ENCODE assay signal across 26 cellular contexts in genomic region chr14:52010173-52010693, GRCh38. TPM values are rescaled to one million over a fixed set of nuclear protein-coding genes. Genes with fewer than 3 reads are reported as not detected.
DNase-seq lines count a peak whose midpoint lies in the region; ATAC-seq, FAIRE-seq and TF ChIP-seq lines count a peak whose summit lies in the region.
"Had no signal": no experiment of that assay in that cellular context is flagged by ENCODE, and none has a peak within 500 bp of the region (broad histone marks: within the 10 kb centered on the region; RNA-seq: fewer than 3 reads in every experiment).

No MANE protein-coding gene starts in this region.

- H3K4me2 ChIP-seq in HepG2 (ENCODE audit: low read depth, low read length): no peak overlapping the region

- TF ChIP-seq CTCF in HepG2 (CRISPR knock-in tag; IDR thresholded peaks at IDR 0.05) (no peak), right lobe of liver (IDR thresholded peaks at IDR 0.05) (no peak), cardiac muscle cell (IDR thresholded peaks at IDR 0.05; ENCODE audit: low read depth, low read length) (no peak), thyroid gland (IDR thresholded peaks at IDR 0.05) (no peak), GM10266 (IDR thresholded peaks at IDR 0.05; ENCODE audit: control insufficient read depth, insufficient read depth, low read depth, missing control alignments) (no peak)

- H2AFZ ChIP-seq in HepG2 (ENCODE audit: low read length): no peak overlapping the region

- H3K9me3 ChIP-seq in HepG2 (ENCODE audit: low read length): no peaks in the 10 kb centered on the region
- no peaks in the 10 kb centered on the region for H3K9me3 ChIP-seq in right lobe of liver
- H3K9me3 ChIP-seq in cardiac muscle cell (ENCODE audit: low read depth): no peaks in the 10 kb centered on the region
- no peaks in the 10 kb centered on the region for H3K9me3 ChIP-seq in right cardiac atrium (ENCODE audit: control insufficient read depth, low read length)
- no peaks in the 10 kb centered on the region for H3K9me3 ChIP-seq in thyroid gland
- H3K9me3 ChIP-seq: Caco-2, SJSA1 had no signal

- H3K79me2 ChIP-seq in HepG2 (ENCODE audit: insufficient read depth, low read length): no peaks in the 10 kb centered on the region

- no peak overlapping the region for H3K4me3 ChIP-seq in HepG2 (replicated peaks in 1 of 3; ENCODE audit: insufficient read depth in 1 of 3, low read depth in 2 of 3, low read length in 3 of 3)
- no peak overlapping the region for H3K4me3 ChIP-seq in right lobe of liver
- H3K4me3 ChIP-seq in cardiac muscle cell: no peak overlapping the region
- H3K4me3 ChIP-seq in right cardiac atrium (ENCODE audit: low read length): no peak overlapping the region
- H3K4me3 ChIP-seq in thyroid gland (replicated peaks in 1 of 3): no peak overlapping the region
- H3K4me3 ChIP-seq: K562, SJSA1 had no signal

- DNase-seq in HepG2 (ENCODE audit: low spot score) (no peak), right lobe of liver (no peak), cardiac muscle cell (ENCODE audit: low read depth in 1 of 2, low spot score in 1 of 2) (peak in 1 of 2 donors; percentile 49), right cardiac atrium (no peak), thyroid gland (no peak), GM10266 (ENCODE audit: extremely low spot score) (no peak), NCI-H1417 (lab: John Stamatoyannopoulos, UW) (no peak), NCI-H2029 (lab: John Stamatoyannopoulos, UW) (no peak)
- DNase-seq: Caco-2; CD8-positive, alpha-beta T cell; DMS79 treated with DMSO at 0.1 percent for 48 hours; GF-D8; Kasumi-1; NCI-H1092 treated with DMSO at 0.1 percent for 48 hours; NCI-H1436 treated with DMSO at 0.1 percent for 48 hours; NCI-H187 treated with DMSO at 0.1 percent for 48 hours; NCI-H2107; NCI-H524 treated with DMSO at 0.1 percent for 48 hours; NCI-H774; NK-92 treated with Interleukin-12 subunit alpha and Interleukin-12 subunit beta, amount 100 ng/mL, for 24 hours; PC-3 had no signal

- BruUV-seq in HepG2 (replicated peaks; lab: Mats Ljungman, UMichigan): no TSS peak

- 0 out of 2 replicates have a peak, but pooled peaks cover 6% of the 10 kb centered on the region for H3K4me1 ChIP-seq in HepG2 (ENCODE audit: insufficient read depth, low read length)
- peaks cover 0 to 31% (median 6%) of the 10 kb centered on the region in 4 donors for H3K4me1 ChIP-seq in right lobe of liver
- peaks cover 66% of the 10 kb centered on the region for H3K4me1 ChIP-seq in cardiac muscle cell (ENCODE audit: low read depth)
- peaks cover 16% of the 10 kb centered on the region for H3K4me1 ChIP-seq in right cardiac atrium (ENCODE audit: control insufficient read depth, insufficient read depth, low read length)
- H3K4me1 ChIP-seq in thyroid gland: peaks cover 22 to 23% of the 10 kb centered on the region in 2 donors
- H3K4me1 ChIP-seq: SJSA1 had no signal

- no peak overlapping the region for H3K27ac ChIP-seq in HepG2 (ENCODE audit: extremely low read length, insufficient read depth, low read length)
- no peak overlapping the region for H3K27ac ChIP-seq in right lobe of liver
- peak overlapping the region; percentile 94 for H3K27ac ChIP-seq in cardiac muscle cell
- H3K27ac ChIP-seq in right cardiac atrium (ENCODE audit: low read length): peak overlapping the region; percentile 58
- peak overlapping the region in 2 of 3 donors; percentile 32 to 35 for H3K27ac ChIP-seq in thyroid gland
- H3K27ac ChIP-seq: C4-2B, SJSA1 had no signal

- POLR2A ChIA-PET in HepG2 (lab: Yijun Ruan, JAX): no interaction called here

- TF ChIP-seq EP300 in HepG2 (IDR thresholded peaks at IDR 0.05; ENCODE audit: low read depth in 2 of 2, low read length in 2 of 2) (no peak), HepG2 (CRISPR knock-in tag; IDR thresholded peaks at IDR 0.05; ENCODE audit: borderline replicate concordance) (no peak)

- intact Hi-C loops in HepG2 (cut with micrococcal nuclease; ENCODE audit: unreplicated experiment): no loop called here
- intact Hi-C loops in right lobe of liver (cut with DNase I): no loop called here
- intact Hi-C loops in right cardiac atrium (cut with DNase I): loop anchor here in 1 of 4 donors (10.0 kb wide), 1 partner anchor 55 kb away; the partner anchor contains the start of gene NID2
- intact Hi-C loops in thyroid gland (cut with DNase I): loop anchor here (10.0 kb wide), 1 partner anchor 55 kb away; the partner anchor contains the start of gene NID2

- WGBS in HepG2 (ENCODE audit: low lambda C conversion rate): 93% methylated on average over 3 of the region's 3 CpGs
- WGBS in right lobe of liver (ENCODE audit: insufficient coverage, low coverage, low lambda C conversion rate, missing lambda C conversion rate): 88% methylated on average over 2 of the region's 3 CpGs
- WGBS in right cardiac atrium: 61% methylated on average over 3 of the region's 3 CpGs
- WGBS in thyroid gland, 2 donors: 78 to 79% methylated on average over 3 of the region's 3 CpGs

- no peak overlapping the region for H3K9ac ChIP-seq in HepG2 (ENCODE audit: insufficient read depth, low read depth, low read length)

- no peaks in the 10 kb centered on the region for H4K20me1 ChIP-seq in HepG2 (ENCODE audit: insufficient read depth, low read length)

- H3K36me3 ChIP-seq in HepG2 (replicated peaks in 1 of 2; ENCODE audit: control insufficient read depth in 1 of 2, insufficient read depth in 2 of 2, low read length in 2 of 2): peaks cover 12 to 61% of the 10 kb centered on the region in 2 experiments
- H3K36me3 ChIP-seq in right lobe of liver: peaks cover 0 to 44% (median 12%) of the 10 kb centered on the region in 4 donors
- H3K36me3 ChIP-seq in cardiac muscle cell: peaks cover 68% of the 10 kb centered on the region
- H3K36me3 ChIP-seq in thyroid gland: peaks cover 52 to 65% of the 10 kb centered on the region in 2 donors

- H3K27me3 ChIP-seq in HepG2 (ENCODE audit: control insufficient read depth in 1 of 2, insufficient read depth in 2 of 2, low read length in 2 of 2): no peaks in the 10 kb centered on the region
- no peaks in the 10 kb centered on the region for H3K27me3 ChIP-seq in right lobe of liver
- no peaks in the 10 kb centered on the region for H3K27me3 ChIP-seq in cardiac muscle cell
- no peaks in the 10 kb centered on the region for H3K27me3 ChIP-seq in right cardiac atrium (ENCODE audit: control insufficient read depth, insufficient read depth)
- H3K27me3 ChIP-seq in thyroid gland: no peaks in the 10 kb centered on the region
- H3K27me3 ChIP-seq: SJSA1 had no signal

- in situ Hi-C loops in HepG2 (cut with HindIII; ENCODE audit: extremely low pct_ligation_motif_present, low pct_unique_long_range_greater_than_20kb): no loop called here

- ATAC-seq in HepG2: no peak
- no peak for ATAC-seq in right lobe of liver
- ATAC-seq in right cardiac atrium: peak; percentile 25 to 61
- ATAC-seq: CD8-positive, alpha-beta T cell; HCT116; K562; PC-3 had no signal

- no peak for TF ChIP-seq RAD21 in HepG2 (CRISPR knock-in tag; IDR thresholded peaks at IDR 0.05)

- TF ChIP-seq POLR2A in HepG2 (IDR thresholded peaks at IDR 0.05; ENCODE audit: insufficient read depth in 1 of 2, low read depth in 2 of 2, low read length in 2 of 2) (no peak), right lobe of liver (IDR thresholded peaks at IDR 0.05) (no peak), thyroid gland (IDR thresholded peaks at IDR 0.05) (no peak)

- CTCF ChIA-PET in HepG2 (lab: Yijun Ruan, JAX; ENCODE audit: low intra/inter-chr PET ratio, low total read pairs): no interaction called here

- FAIRE-seq in HepG2 (lab: Jason Lieb, UNC): no peak
- FAIRE-seq: K562 had no signal

RNA-seq across cellular contexts. Expression of gene RTRAF, which starts 20.9 kb away (rescaled TPM):
- total RNA-seq in HepG2 (2016; rRNA removed; fragmentation: Illumina TruSeq; extraction: Trizol): 258 and 374 TPM in 2 replicates
- total RNA-seq in HepG2 (2016; cell fraction: cytosol; rRNA removed; fragmentation: Illumina TruSeq; extraction: Trizol; ENCODE audit: low read depth): 42.9 and 47.7 TPM in 2 replicates
- total RNA-seq in HepG2 (2016; cell fraction: insoluble cytoplasmic fraction; rRNA removed; fragmentation: Illumina TruSeq; extraction: Trizol): 255 and 390 TPM in 2 replicates
- total RNA-seq in HepG2 (2016; cell fraction: membrane; rRNA removed; fragmentation: Illumina TruSeq; extraction: Trizol): 101 TPM in 2 replicates
- total RNA-seq in HepG2 (2016; cell fraction: nucleus; rRNA removed; fragmentation: Illumina TruSeq; extraction: Trizol): 105 and 106 TPM in 2 replicates
- polyA plus RNA-seq in HepG2 (2011; rRNA removed): 118 and 137 TPM in 2 replicates
- 25.5 and 41.9 TPM in 2 replicates for polyA plus RNA-seq in HepG2 (2011; cell fraction: cytosol; rRNA removed)
- 11.4 and 17.2 TPM in 2 replicates for polyA plus RNA-seq in HepG2 (2011; cell fraction: nucleus; rRNA removed)
- polyA plus RNA-seq in HepG2 (2012): 154 and 171 TPM in 2 replicates
- polyA plus RNA-seq in HepG2 (2016; cell fraction: cytosol; fragmentation: Illumina TruSeq; extraction: Trizol; ENCODE audit: low read depth): 42.7 and 48.8 TPM in 2 replicates
- 390 and 432 TPM in 2 replicates for polyA plus RNA-seq in HepG2 (2016; cell fraction: insoluble cytoplasmic fraction; fragmentation: Illumina TruSeq; extraction: Trizol; ENCODE audit: low read depth)
- polyA plus RNA-seq in HepG2 (2016; cell fraction: membrane; fragmentation: Illumina TruSeq; extraction: Trizol; ENCODE audit: low read depth): 75.4 and 87.3 TPM in 2 replicates
- polyA plus RNA-seq in HepG2 (2016; cell fraction: nucleus; fragmentation: Illumina TruSeq; extraction: Trizol; ENCODE audit: insufficient read depth, low read depth): 144 and 145 TPM in 2 replicates
- 32.5 and 95.8 TPM in 2 replicates for polyA minus RNA-seq in HepG2 (2011; rRNA and poly(A)+ RNA removed; ENCODE audit: low replicate concordance)
- 80.3 and 89.3 TPM in 2 replicates for polyA minus RNA-seq in HepG2 (2011; cell fraction: cytosol; rRNA and poly(A)+ RNA removed)
- polyA minus RNA-seq in HepG2 (2011; cell fraction: nucleus; rRNA and poly(A)+ RNA removed): 53.6 and 57.8 TPM in 2 replicates
- 10 to 100 TPM; 35.1 to 73.0 (median 55.4) TPM for total RNA-seq in right lobe of liver
- 60.6 and 129 TPM in 2 replicates for total RNA-seq in cardiac muscle cell
- polyA plus RNA-seq in cardiac muscle cell: 309 and 332 TPM in 2 replicates
- total RNA-seq in right cardiac atrium: 100 to 1,000 TPM; 160 to 217 (median 190) TPM
- polyA plus RNA-seq in right cardiac atrium: 190 TPM
- 10 to 100 TPM; 42.9 to 84.2 (median 51.6) TPM for total RNA-seq in thyroid gland

RNA-seq across cellular contexts. Expression of gene NID2, which starts 58.6 kb away (rescaled TPM):
- total RNA-seq in HepG2 (2016; rRNA removed; fragmentation: Illumina TruSeq; extraction: Trizol) (not detected in 2 replicates), right lobe of liver (10 to 100 TPM in 1 of 6 experiments, 1 to 10 TPM in 5; 1.7 to 12.9 (median 4.5) TPM), cardiac muscle cell (275 and 538 TPM in 2 replicates), right cardiac atrium (10 to 100 TPM; 22.5 to 38.1 (median 29.2) TPM), thyroid gland (100 to 1,000 TPM; 115 to 207 (median 130) TPM)
- total RNA-seq in HepG2 (2016; cell fraction: cytosol; rRNA removed; fragmentation: Illumina TruSeq; extraction: Trizol; ENCODE audit: low read depth): not detected in 2 replicates
- total RNA-seq in HepG2 (2016; cell fraction: insoluble cytoplasmic fraction; rRNA removed; fragmentation: Illumina TruSeq; extraction: Trizol): 0.02 TPM in 1 of 2 replicates, not detected in the other
- total RNA-seq in HepG2 (2016; cell fraction: membrane; rRNA removed; fragmentation: Illumina TruSeq; extraction: Trizol): not detected in 2 replicates
- not detected in 2 replicates for total RNA-seq in HepG2 (2016; cell fraction: nucleus; rRNA removed; fragmentation: Illumina TruSeq; extraction: Trizol)
- polyA plus RNA-seq in HepG2 (2011; rRNA removed) (0.11 TPM in 1 of 2 replicates, not detected in the other), cardiac muscle cell (179 and 341 TPM in 2 replicates), right cardiac atrium (18.9 TPM)
- polyA plus RNA-seq in HepG2 (2011; cell fraction: cytosol; rRNA removed): not detected in 2 replicates
- polyA plus RNA-seq in HepG2 (2011; cell fraction: nucleus; rRNA removed): 0.05 TPM in 1 of 2 replicates, not detected in the other
- polyA plus RNA-seq in HepG2 (2012): 0.20 TPM in 1 of 2 replicates, not detected in the other
- polyA plus RNA-seq in HepG2 (2016; cell fraction: cytosol; fragmentation: Illumina TruSeq; extraction: Trizol; ENCODE audit: low read depth): not detected in 2 replicates
- not detected in 2 replicates for polyA plus RNA-seq in HepG2 (2016; cell fraction: insoluble cytoplasmic fraction; fragmentation: Illumina TruSeq; extraction: Trizol; ENCODE audit: low read depth)
- polyA plus RNA-seq in HepG2 (2016; cell fraction: membrane; fragmentation: Illumina TruSeq; extraction: Trizol; ENCODE audit: low read depth): not detected in 2 replicates
- not detected in 2 replicates for polyA plus RNA-seq in HepG2 (2016; cell fraction: nucleus; fragmentation: Illumina TruSeq; extraction: Trizol; ENCODE audit: insufficient read depth, low read depth)
- 0.10 and 7.0 TPM in 2 replicates for polyA minus RNA-seq in HepG2 (2011; rRNA and poly(A)+ RNA removed; ENCODE audit: low replicate concordance)
- not detected in 2 replicates for polyA minus RNA-seq in HepG2 (2011; cell fraction: cytosol; rRNA and poly(A)+ RNA removed)
- not detected in 2 replicates for polyA minus RNA-seq in HepG2 (2011; cell fraction: nucleus; rRNA and poly(A)+ RNA removed)
- total RNA-seq: A172; CD8-positive, alpha-beta T cell had no signal

Comparison
In these comparisons a context has a peak if more than half of its experiments do, and no peak if none do; other contexts are left out.
1. ATAC-seq: peak in right cardiac atrium (2 of 2); none in HepG2 (single experiment) and right lobe of liver (0 of 4).
2. H3K27ac ChIP-seq: peak in cardiac muscle cell (single experiment), right cardiac atrium (single experiment) and thyroid gland (2 of 3); none in HepG2 (single experiment) and right lobe of liver (0 of 3).